ENCODE assay signal across 14 cellular contexts in the genomic region with DNA sequence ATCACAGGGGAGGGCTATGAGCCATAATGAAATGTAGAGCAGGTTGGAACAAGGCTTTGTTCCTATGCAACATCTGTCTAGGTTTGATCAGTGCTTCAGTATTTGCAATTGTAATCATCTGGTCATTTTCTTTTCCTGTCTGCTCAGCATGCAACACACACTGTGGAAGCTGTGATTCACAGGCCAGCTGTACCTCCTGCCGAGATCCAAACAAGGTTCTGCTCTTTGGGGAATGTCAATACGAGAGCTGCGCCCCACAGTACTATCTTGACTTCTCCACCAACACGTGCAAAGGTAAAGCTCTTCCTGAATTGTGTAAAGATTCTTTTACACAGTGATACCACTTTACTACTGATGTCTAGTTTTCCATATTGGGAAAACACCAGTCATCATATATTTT.
DNase-seq lines count a peak whose midpoint lies in the region; ATAC-seq and TF ChIP-seq lines count a peak whose summit lies in the region.
"Had no signal": no experiment of that assay in that cellular context is flagged by ENCODE, and none has a peak within 500 bp of the region (broad histone marks: within the 10 kb centered on the region; RNA-seq: fewer than 3 reads in every experiment).

No MANE protein-coding gene starts in this region.

- H3K9me3 Mint-ChIP-seq in activated naive CD4-positive, alpha-beta T cell treated with anti-CD3 and anti-CD28 coated beads, Interleukin-2, amount 50 U/mL, for 72 hours: no peaks in the 10 kb centered on the region
- H3K9me3 Mint-ChIP-seq: CD8-positive, alpha-beta memory T cell had no signal

- DNase-seq in DMS 273 (lab: John Stamatoyannopoulos, UW; ENCODE audit: unreplicated experiment) (peak; percentile 20), DMS 273 treated with DMSO at 0.1 percent for 48 hours (lab: John Stamatoyannopoulos, UW) (no peak), foreskin keratinocyte (peak; percentile 29 to 52), smooth muscle cell of the brain vasculature (ENCODE audit: low read depth, low spot score) (peak; percentile 54), NCI-H1436 (lab: John Stamatoyannopoulos, UW) (no peak)
- no peak for DNase-seq in activated naive CD4-positive, alpha-beta T cell treated with anti-CD3 and anti-CD28 coated beads, Interleukin-2, amount 50 U/mL, for 72 hours (ENCODE audit: low spot score in 2 of 2)
- DNase-seq: CD8-positive, alpha-beta memory T cell; central memory CD4-positive, alpha-beta T cell; GOT3; substantia nigra had no signal

- H3K27ac ChIP-seq in VCaP (peak overlapping the region; percentile 70), foreskin keratinocyte (no peak overlapping the region)
- H3K27ac ChIP-seq: 22Rv1, SK-N-MC had no signal

- no peak overlapping the region for H3K27ac Mint-ChIP-seq in activated naive CD4-positive, alpha-beta T cell treated with anti-CD3 and anti-CD28 coated beads, Interleukin-2, amount 50 U/mL, for 72 hours
- H3K27ac Mint-ChIP-seq: CD8-positive, alpha-beta memory T cell had no signal

- TF ChIP-seq CTCF in VCaP (conservative IDR thresholded peaks at IDR 0.05): no peak
- no peak for TF ChIP-seq CTCF in foreskin keratinocyte (conservative IDR thresholded peaks at IDR 0.05)

- no peaks in the 10 kb centered on the region for H3K27me3 ChIP-seq in foreskin keratinocyte

- no peaks in the 10 kb centered on the region for H3K36me3 Mint-ChIP-seq in activated naive CD4-positive, alpha-beta T cell treated with anti-CD3 and anti-CD28 coated beads, Interleukin-2, amount 50 U/mL, for 72 hours
- H3K36me3 Mint-ChIP-seq: CD8-positive, alpha-beta memory T cell had no signal

- peaks cover 22% of the 10 kb centered on the region for H3K4me1 ChIP-seq in foreskin keratinocyte

- peak; percentile 44 for ATAC-seq in foreskin keratinocyte
- ATAC-seq in activated naive CD4-positive, alpha-beta T cell treated with anti-CD3 and anti-CD28 coated beads, Interleukin-2, amount 50 U/mL, for 72 hours: no peak
- no peak for ATAC-seq in HG02610 (IDR thresholded peaks at IDR 0.05; ENCODE audit: unreplicated experiment)

Comparison
In these comparisons a context has a peak if more than half of its experiments do, and no peak if none do; other contexts are left out.
1. DNase-seq: peak in DMS 273 (single experiment), foreskin keratinocyte (2 of 2) and smooth muscle cell of the brain vasculature (single experiment); none in DMS 273 treated with DMSO at 0.1 percent for 48 hours (single experiment), NCI-H1436 (single experiment) and activated naive CD4-positive, alpha-beta T cell treated with anti-CD3 and anti-CD28 coated beads, Interleukin-2, amount 50 U/mL, for 72 hours (0 of 2).